Comparison of ENCODE assay signal across 27 cellular contexts in the genomic region with DNA sequence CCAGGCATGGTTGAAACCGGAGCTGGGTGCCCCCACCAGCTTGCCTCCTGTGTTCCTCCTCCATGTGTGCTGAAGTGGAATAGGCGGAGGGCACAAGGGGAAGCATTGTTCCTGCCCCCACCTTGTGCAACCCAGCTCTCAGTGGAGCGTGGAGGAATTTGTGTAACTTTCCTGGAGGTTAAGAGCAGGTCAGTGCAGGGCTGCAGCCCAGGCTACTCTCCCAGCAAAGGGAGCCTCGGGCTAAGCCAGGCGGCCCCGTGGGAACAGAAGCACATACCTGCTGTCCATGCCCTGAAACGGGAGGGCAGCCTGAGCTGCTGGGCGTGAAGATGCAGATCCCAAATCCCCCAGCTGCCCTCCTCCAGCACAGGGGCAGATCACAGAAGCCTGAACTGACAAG.
DNase-seq lines count a peak whose midpoint lies in the region; ATAC-seq and TF ChIP-seq lines count a peak whose summit lies in the region.
"Had no signal": no experiment of that assay in that cellular context is flagged by ENCODE, and none has a peak within 500 bp of the region (broad histone marks: within the 10 kb centered on the region; RNA-seq: fewer than 3 reads in every experiment).

No MANE protein-coding gene starts in this region.

- H2AFZ ChIP-seq in GM23338 (no peak overlapping the region), GM23248 (no peak overlapping the region)

- no peaks in the 10 kb centered on the region for H3K9me3 ChIP-seq in BE2C
- H3K9me3 ChIP-seq in GM23248 (ENCODE audit: low read depth), result no peaks in the 10 kb centered on the region
- H3K9me3 ChIP-seq: breast epithelium, sigmoid colon had no signal

- no peak overlapping the region for H3K27ac ChIP-seq in GM23338 (ENCODE audit: low read depth)
- H3K27ac ChIP-seq in GM23248, result no peak overlapping the region
- H3K27ac ChIP-seq: breast epithelium, C4-2B, sigmoid colon had no signal

- no peaks in the 10 kb centered on the region; the same call in 1 of the 2 replicates for H3K4me1 ChIP-seq in BE2C
- peaks cover 26% of the 10 kb centered on the region for H3K4me1 ChIP-seq in GM23338 (ENCODE audit: insufficient read depth)
- no peaks in the 10 kb centered on the region for H3K4me1 ChIP-seq in GM23248 (ENCODE audit: insufficient read depth)
- H3K4me1 ChIP-seq: breast epithelium, sigmoid colon had no signal

- no peak for TF ChIP-seq CTCF in BE2C (IDR thresholded peaks at IDR 0.05; ENCODE audit: low read depth, low read length)
- TF ChIP-seq CTCF in GM23338 (conservative IDR thresholded peaks at IDR 0.05; ENCODE audit: low read depth in 2 of 2), result no peak

- in situ Hi-C loops in GM23248 (cut with MboI), result no loop called here

- no peak overlapping the region for H3K4me2 ChIP-seq in GM23338
- no peak overlapping the region for H3K4me2 ChIP-seq in GM23248 (ENCODE audit: unreplicated experiment)

- H3K27me3 ChIP-seq in BE2C (no peaks in the 10 kb centered on the region), GM23338 (ENCODE audit: insufficient read depth) (peaks cover 5% of the 10 kb centered on the region; the same call in 1 of the 2 replicates), GM23248 (replicated peaks; ENCODE audit: insufficient read depth) (no peaks in the 10 kb centered on the region)

- H3K9me3 Mint-ChIP-seq in GM23338, result no peaks in the 10 kb centered on the region
- no peaks in the 10 kb centered on the region for H3K9me3 Mint-ChIP-seq in stimulated activated effector memory CD8-positive, alpha-beta T cell treated with anti-CD3 and anti-CD28 coated beads, Interleukin-12 subunit alpha, Interleukin-12 subunit beta, amount 100 ng/mL, for 72 hours
- H3K9me3 Mint-ChIP-seq in T-helper 2 cell treated with Interferon-gamma antibody and Interleukin-4, amounts not matched to agents 5 μg/mL and 100 μg/mL, for 36 hours, result no peaks in the 10 kb centered on the region
- H3K9me3 Mint-ChIP-seq: activated CD4-positive, alpha-beta memory T cell treated with anti-CD3 and anti-CD28 coated beads, Interleukin-2, amount 10 ng/mL, durations not matched to agents 7 days and 5 days; activated naive CD4-positive, alpha-beta T cell treated with anti-CD3 and anti-CD28 coated beads, Interleukin-2, amount 50 U/mL, for 24 hours; activated T-helper 17 cell treated with anti-CD3 and anti-CD28 coated beads, Interleukin-2, amount 50 U/mL, for 72 hours; neural crest cell; stimulated activated memory B cell treated with anti-CD40 and anti-IgM and Interleukin-4, amounts not matched to agents 10 μg/mL and 1 μg/mL and 100 μg/mL, for 72 hours had no signal

- H3K4me3 Mint-ChIP-seq in GM23338, result no peak overlapping the region
- no peak overlapping the region for H3K4me3 Mint-ChIP-seq in stimulated activated effector memory CD8-positive, alpha-beta T cell treated with anti-CD3 and anti-CD28 coated beads, Interleukin-12 subunit alpha, Interleukin-12 subunit beta, amount 100 ng/mL, for 72 hours
- H3K4me3 Mint-ChIP-seq in T-helper 2 cell treated with Interferon-gamma antibody and Interleukin-4, amounts not matched to agents 5 μg/mL and 100 μg/mL, for 36 hours, result no peak overlapping the region
- H3K4me3 Mint-ChIP-seq: activated CD4-positive, alpha-beta memory T cell treated with anti-CD3 and anti-CD28 coated beads, Interleukin-2, amount 10 ng/mL, durations not matched to agents 7 days and 5 days; activated naive CD4-positive, alpha-beta T cell treated with anti-CD3 and anti-CD28 coated beads, Interleukin-2, amount 50 U/mL, for 24 hours; activated T-helper 17 cell treated with anti-CD3 and anti-CD28 coated beads, Interleukin-2, amount 50 U/mL, for 72 hours; IgD-negative memory B cell; neural crest cell; stimulated activated memory B cell treated with anti-CD40 and anti-IgM and Interleukin-4, amounts not matched to agents 10 μg/mL and 1 μg/mL and 100 μg/mL, for 72 hours had no signal

- H4K20me1 ChIP-seq in GM23338 (replicated peaks; ENCODE audit: insufficient read depth) (no peaks in the 10 kb centered on the region), GM23248 (ENCODE audit: insufficient read depth) (no peaks in the 10 kb centered on the region)

- H3K9me2 ChIP-seq in GM23338 (ENCODE audit: insufficient read depth) (no peaks in the 10 kb centered on the region), GM23248 (ENCODE audit: insufficient read depth) (no peaks in the 10 kb centered on the region)

- no peak overlapping the region for H3K27ac Mint-ChIP-seq in GM23338
- no peak overlapping the region for H3K27ac Mint-ChIP-seq in stimulated activated effector memory CD8-positive, alpha-beta T cell treated with anti-CD3 and anti-CD28 coated beads, Interleukin-12 subunit alpha, Interleukin-12 subunit beta, amount 100 ng/mL, for 72 hours
- H3K27ac Mint-ChIP-seq in T-helper 2 cell treated with Interferon-gamma antibody and Interleukin-4, amounts not matched to agents 5 μg/mL and 100 μg/mL, for 36 hours, result no peak overlapping the region
- H3K27ac Mint-ChIP-seq: activated CD4-positive, alpha-beta memory T cell treated with anti-CD3 and anti-CD28 coated beads, Interleukin-2, amount 10 ng/mL, durations not matched to agents 7 days and 5 days; activated naive CD4-positive, alpha-beta T cell treated with anti-CD3 and anti-CD28 coated beads, Interleukin-2, amount 50 U/mL, for 24 hours; activated T-helper 17 cell treated with anti-CD3 and anti-CD28 coated beads, Interleukin-2, amount 50 U/mL, for 72 hours; stimulated activated memory B cell treated with anti-CD40 and anti-IgM and Interleukin-4, amounts not matched to agents 10 μg/mL and 1 μg/mL and 100 μg/mL, for 72 hours had no signal

- H3K4me3 ChIP-seq in BE2C (ENCODE audit: low read depth, low read length) (no peak overlapping the region), GM23338 (no peak overlapping the region), GM23248 (no peak overlapping the region)
- H3K4me3 ChIP-seq: breast epithelium, sigmoid colon had no signal

- peaks cover 11% of the 10 kb centered on the region for H3K27me3 Mint-ChIP-seq in GM23338 (ENCODE audit: insufficient read depth, low read depth, poor library complexity)
- H3K27me3 Mint-ChIP-seq in T-helper 2 cell treated with Interferon-gamma antibody and Interleukin-4, amounts not matched to agents 5 μg/mL and 100 μg/mL, for 36 hours (ENCODE audit: low read depth), result peaks cover 6% of the 10 kb centered on the region

- H3K9ac ChIP-seq in GM23248, result no peak overlapping the region

- H3K79me2 ChIP-seq in GM23338 (replicated peaks; ENCODE audit: insufficient read depth) (no peaks in the 10 kb centered on the region), GM23248 (ENCODE audit: insufficient read depth) (no peaks in the 10 kb centered on the region)

- DNase-seq in BE2C (peak; percentile 31), GM23338 (ENCODE audit: low spot score) (no peak), NCI-H69 (lab: John Stamatoyannopoulos, UW) (peak; percentile 32), kidney tubule cell (ENCODE audit: low spot score) (peak; percentile 89), NCI-H446 treated with DMSO at 0.1 percent for 48 hours (lab: John Stamatoyannopoulos, UW) (no peak), GM23248 (no peak)
- no peak for DNase-seq in stimulated activated effector memory CD8-positive, alpha-beta T cell treated with anti-CD3 and anti-CD28 coated beads, Interleukin-12 subunit alpha, Interleukin-12 subunit beta, amount 100 ng/mL, for 72 hours (ENCODE audit: low spot score in 2 of 2)
- DNase-seq in T-helper 2 cell treated with Interferon-gamma antibody and Interleukin-4, amounts not matched to agents 5 μg/mL and 100 μg/mL, for 36 hours (ENCODE audit: low spot score), result no peak
- DNase-seq: activated CD4-positive, alpha-beta memory T cell treated with anti-CD3 and anti-CD28 coated beads, Interleukin-2, amount 10 ng/mL, durations not matched to agents 7 days and 5 days; activated CD8-positive, alpha-beta memory T cell treated with anti-CD3 and anti-CD28 coated beads, Interleukin-2, amount 50 U/mL, for 48 hours; effector CD4-positive, alpha-beta T cell; EL; glutamatergic neuron; GOT3; mammary epithelial cell; NCI-H1092 treated with DMSO at 0.1 percent for 48 hours; NCI-H1930; RPMI8226; sigmoid colon; stimulated activated CD4-positive, alpha-beta T cell treated with anti-CD3 and anti-CD28 coated beads, Interleukin-4, amount 100 ng/mL, for 24 hours had no signal

- 16 to 18% methylated on average over 7 to 8 of the region's 8 CpGs for WGBS in GM23248 (ENCODE audit: low coverage in 1 of 2, low lambda C conversion rate in 2 of 2, missing lambda C conversion rate in 2 of 2), 2 experiments

- no peaks in the 10 kb centered on the region for H3K36me3 ChIP-seq in BE2C
- no peaks in the 10 kb centered on the region for H3K36me3 ChIP-seq in GM23338 (ENCODE audit: insufficient read depth)
- H3K36me3 ChIP-seq in GM23248 (ENCODE audit: low read depth), result no peaks in the 10 kb centered on the region
- H3K36me3 ChIP-seq: breast epithelium, sigmoid colon had no signal

- H3F3A ChIP-seq in GM23338 (replicated peaks; ENCODE audit: low read depth) (no peaks in the 10 kb centered on the region), GM23248 (ENCODE audit: insufficient read depth) (no peaks in the 10 kb centered on the region)

- ATAC-seq in GM23338, result peak; percentile 36; the same call in 2 of the 3 replicates
- ATAC-seq in stimulated activated effector memory CD8-positive, alpha-beta T cell treated with anti-CD3 and anti-CD28 coated beads, Interleukin-12 subunit alpha, Interleukin-12 subunit beta, amount 100 ng/mL, for 72 hours, result no peak
- ATAC-seq: activated T-helper 17 cell treated with anti-CD3 and anti-CD28 coated beads, Interleukin-2, amount 50 U/mL, for 72 hours; stimulated activated memory B cell treated with anti-CD40 and anti-IgM and Interleukin-4, amounts not matched to agents 10 μg/mL and 1 μg/mL and 100 μg/mL, for 72 hours had no signal

- H3K36me3 Mint-ChIP-seq in GM23338 (ENCODE audit: low read depth), result no peaks in the 10 kb centered on the region
- no peaks in the 10 kb centered on the region for H3K36me3 Mint-ChIP-seq in stimulated activated effector memory CD8-positive, alpha-beta T cell treated with anti-CD3 and anti-CD28 coated beads, Interleukin-12 subunit alpha, Interleukin-12 subunit beta, amount 100 ng/mL, for 72 hours
- H3K36me3 Mint-ChIP-seq in T-helper 2 cell treated with Interferon-gamma antibody and Interleukin-4, amounts not matched to agents 5 μg/mL and 100 μg/mL, for 36 hours (ENCODE audit: low read depth), result no peaks in the 10 kb centered on the region
- H3K36me3 Mint-ChIP-seq: IgD-negative memory B cell; stimulated activated memory B cell treated with anti-CD40 and anti-IgM and Interleukin-4, amounts not matched to agents 10 μg/mL and 1 μg/mL and 100 μg/mL, for 72 hours had no signal

- peaks cover 30% of the 10 kb centered on the region for H3K4me1 Mint-ChIP-seq in GM23338
- H3K4me1 Mint-ChIP-seq in stimulated activated effector memory CD8-positive, alpha-beta T cell treated with anti-CD3 and anti-CD28 coated beads, Interleukin-12 subunit alpha, Interleukin-12 subunit beta, amount 100 ng/mL, for 72 hours, result no peaks in the 10 kb centered on the region
- no peaks in the 10 kb centered on the region for H3K4me1 Mint-ChIP-seq in T-helper 2 cell treated with Interferon-gamma antibody and Interleukin-4, amounts not matched to agents 5 μg/mL and 100 μg/mL, for 36 hours (ENCODE audit: low read depth)
- H3K4me1 Mint-ChIP-seq: activated CD4-positive, alpha-beta memory T cell treated with anti-CD3 and anti-CD28 coated beads, Interleukin-2, amount 10 ng/mL, durations not matched to agents 7 days and 5 days; activated naive CD4-positive, alpha-beta T cell treated with anti-CD3 and anti-CD28 coated beads, Interleukin-2, amount 50 U/mL, for 24 hours; activated T-helper 17 cell treated with anti-CD3 and anti-CD28 coated beads, Interleukin-2, amount 50 U/mL, for 72 hours; IgD-negative memory B cell; stimulated activated memory B cell treated with anti-CD40 and anti-IgM and Interleukin-4, amounts not matched to agents 10 μg/mL and 1 μg/mL and 100 μg/mL, for 72 hours had no signal

Comparison
In these comparisons a context has a peak if more than half of its experiments do, and no peak if none do; other contexts are left out.
1. DNase-seq: peak in BE2C (single experiment), NCI-H69 (single experiment) and kidney tubule cell (single experiment); none in GM23338 (single experiment), NCI-H446 treated with DMSO at 0.1 percent for 48 hours (single experiment), stimulated activated effector memory CD8-positive, alpha-beta T cell treated with anti-CD3 and anti-CD28 coated beads, Interleukin-12 subunit alpha, Interleukin-12 subunit beta, amount 100 ng/mL, for 72 hours (0 of 2), T-helper 2 cell treated with Interferon-gamma antibody and Interleukin-4, amounts not matched to agents 5 μg/mL and 100 μg/mL, for 36 hours (single experiment) and GM23248 (single experiment).